In genomic region chr1:9371391-9371935, GRCh38 we compare ENCODE assay signal across 9 cellular contexts.
A peak's percentile ranks its signal among the peaks of the same experiment; 100 is the strongest.
DNase-seq lines count a peak whose midpoint lies in the region; ATAC-seq and TF ChIP-seq lines count a peak whose summit lies in the region.
"Had no signal": no experiment of that assay in that cellular context is flagged by ENCODE, and none has a peak within 500 bp of the region (broad histone marks: within the 10 kb centered on the region; RNA-seq: fewer than 3 reads in every experiment).

No MANE protein-coding gene starts in this region.

- no peaks in the 10 kb centered on the region for H3K9me3 ChIP-seq in endodermal cell (ENCODE audit: control insufficient read depth, low read length)
- no peaks in the 10 kb centered on the region for H3K9me3 ChIP-seq in lung (ENCODE audit: control insufficient read depth in 2 of 2, insufficient read depth in 1 of 2, low read length in 1 of 2)
- H3K9me3 ChIP-seq in suprapubic skin, result no peaks in the 10 kb centered on the region

- H3K4me1 Mint-ChIP-seq in endodermal cell, result peaks cover 31% of the 10 kb centered on the region

- no peaks in the 10 kb centered on the region for H3K36me3 ChIP-seq in endodermal cell (ENCODE audit: control insufficient read depth, insufficient read depth, low read length)
- peaks cover 4 to 15% of the 10 kb centered on the region in 2 donors for H3K36me3 ChIP-seq in lung (ENCODE audit: control insufficient read depth in 2 of 2, insufficient read depth in 2 of 2, low read length in 2 of 2)
- peaks cover 22% of the 10 kb centered on the region for H3K36me3 ChIP-seq in suprapubic skin

- H3K27ac ChIP-seq in endodermal cell (ENCODE audit: low read depth, low read length) (peak overlapping the region; percentile 83), lung (ENCODE audit: low read depth in 1 of 2, low read length in 1 of 2) (peak overlapping the region in 1 of 2 donors; percentile 57), suprapubic skin (peak overlapping the region; percentile 52)

- peak; percentile 64 for TF ChIP-seq EP300 in suprapubic skin (IDR thresholded peaks at IDR 0.05)

- TF ChIP-seq POLR2A in suprapubic skin (IDR thresholded peaks at IDR 0.05), result no peak

- peaks cover 11% of the 10 kb centered on the region for H3K27me3 Mint-ChIP-seq in endodermal cell (ENCODE audit: insufficient read depth)
- H3K27me3 Mint-ChIP-seq: stimulated activated naive CD8-positive, alpha-beta T cell treated with anti-CD3 and anti-CD28 coated beads, Interleukin-15, Interleukin-2, amounts not matched to agents 100 ng/mL and 50 ng/mL, for 24 hours had no signal

- no peaks in the 10 kb centered on the region for H3K9me3 Mint-ChIP-seq in endodermal cell
- H3K9me3 Mint-ChIP-seq: stimulated activated naive CD8-positive, alpha-beta T cell treated with anti-CD3 and anti-CD28 coated beads, Interleukin-15, Interleukin-2, amounts not matched to agents 100 ng/mL and 50 ng/mL, for 24 hours had no signal

- no peak overlapping the region for H3K4me3 ChIP-seq in endodermal cell (ENCODE audit: low read length)
- no peak overlapping the region for H3K4me3 ChIP-seq in lung
- H3K4me3 ChIP-seq in suprapubic skin, result no peak overlapping the region

- peak overlapping the region; percentile 66 for H3K27ac Mint-ChIP-seq in endodermal cell
- H3K27ac Mint-ChIP-seq: stimulated activated naive CD8-positive, alpha-beta T cell treated with anti-CD3 and anti-CD28 coated beads, Interleukin-15, Interleukin-2, amounts not matched to agents 100 ng/mL and 50 ng/mL, for 24 hours had no signal

- H3K27me3 ChIP-seq in endodermal cell (ENCODE audit: control insufficient read depth, insufficient read depth, low read length, poor library complexity, severe bottlenecking), result peaks cover 16% of the 10 kb centered on the region
- no peaks in the 10 kb centered on the region for H3K27me3 ChIP-seq in lung (ENCODE audit: control insufficient read depth, insufficient read depth)
- no peaks in the 10 kb centered on the region for H3K27me3 ChIP-seq in suprapubic skin

- DNase-seq in LHCN-M2 (ENCODE audit: low read depth) (peak; percentile 55), endodermal cell (no peak), lung (ENCODE audit: low spot score) (no peak), suprapubic skin (ENCODE audit: low spot score in 2 of 2) (no peak), cortex of kidney (lab: John Stamatoyannopoulos, UW) (no peak), NCI-H146 treated with DMSO at 0.1 percent for 48 hours (lab: John Stamatoyannopoulos, UW; ENCODE audit: unreplicated experiment) (no peak), SW480 (ENCODE audit: low spot score) (no peak)

- H3K4me1 ChIP-seq in endodermal cell (ENCODE audit: control insufficient read depth, insufficient read depth, low read length) (peaks cover 2% of the 10 kb centered on the region), lung (ENCODE audit: control insufficient read depth in 2 of 2, insufficient read depth in 2 of 2, low read length in 2 of 2) (peaks cover 0 to 21% of the 10 kb centered on the region in 2 donors), suprapubic skin (peaks cover 31% of the 10 kb centered on the region)

- TF ChIP-seq CTCF in endodermal cell (conservative IDR thresholded peaks at IDR 0.05) (no peak), lung (IDR thresholded peaks at IDR 0.05; ENCODE audit: control extremely low read depth, extremely low read depth) (no peak), suprapubic skin (IDR thresholded peaks at IDR 0.05) (no peak)

- H3K36me3 Mint-ChIP-seq in endodermal cell (ENCODE audit: low read depth), result peaks cover 27% of the 10 kb centered on the region

- H3K4me3 Mint-ChIP-seq in endodermal cell, result no peak overlapping the region
- H3K4me3 Mint-ChIP-seq: stimulated activated naive CD8-positive, alpha-beta T cell treated with anti-CD3 and anti-CD28 coated beads, Interleukin-15, Interleukin-2, amounts not matched to agents 100 ng/mL and 50 ng/mL, for 24 hours had no signal

- ATAC-seq in lung (ENCODE audit: insufficient read depth, low FRiP score) (peak; percentile 5), GM19463 (IDR thresholded peaks at IDR 0.05; ENCODE audit: unreplicated experiment) (no peak)

- no peak overlapping the region for H3K9ac ChIP-seq in endodermal cell (ENCODE audit: extremely low read depth, low read length, poor library complexity, severe bottlenecking)

- whole genome bisulfite sequencing in endodermal cell (ENCODE audit: insufficient coverage in 1 of 2, insufficient read length in 1 of 2), 2 experiments, result 70 to 88% methylated on average over 2 to 15 of the region's 15 CpGs
- 48 to 65% methylated on average over 15 of the region's 15 CpGs for WGBS in lung, 2 donors
- 45% methylated on average over 15 of the region's 15 CpGs for WGBS in suprapubic skin
